8 cellular contexts compared by ENCODE assay signal in the genomic region with DNA sequence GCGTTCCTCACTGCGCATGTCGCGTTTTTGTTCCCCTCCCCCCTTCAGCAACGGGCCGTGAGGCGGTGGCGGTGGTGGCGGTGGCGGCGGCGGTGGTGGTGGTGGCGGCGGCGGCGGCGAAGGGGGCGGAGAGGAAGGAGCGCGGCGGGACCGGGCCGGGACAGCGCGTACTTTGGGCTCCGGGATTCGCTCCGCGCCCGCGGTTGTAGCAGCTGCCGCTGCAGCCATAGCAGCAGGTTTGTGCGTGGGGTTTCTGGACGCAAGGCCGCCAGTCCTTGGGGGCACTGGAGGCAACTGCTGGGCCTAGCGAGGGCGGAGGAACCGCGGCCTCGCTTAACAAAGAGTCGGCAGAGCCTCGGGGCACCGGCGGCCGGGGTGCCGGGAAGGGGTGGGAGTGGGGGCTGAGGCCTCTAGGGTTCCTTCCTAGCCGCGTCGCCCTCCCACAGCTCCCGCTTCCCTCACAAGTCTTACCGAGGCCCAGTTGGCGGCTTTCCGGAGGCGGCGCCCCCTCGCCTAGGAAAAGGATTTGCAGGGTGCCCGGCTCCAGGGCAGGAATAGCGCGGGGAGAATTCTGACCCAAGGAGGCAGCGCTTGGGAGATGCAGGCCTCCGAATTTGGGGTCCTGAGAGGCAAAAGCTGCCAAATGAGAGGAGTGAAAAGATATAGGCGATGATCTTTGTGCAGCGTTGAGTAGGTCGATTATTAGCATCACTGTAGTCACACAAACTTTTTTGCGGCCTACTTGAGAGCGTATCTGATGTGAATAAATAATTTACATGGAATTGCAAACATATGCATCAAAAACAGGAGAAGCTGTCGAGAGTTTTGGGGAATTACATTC. TPM values are rescaled to one million over a fixed set of nuclear protein-coding genes. Genes with fewer than 3 reads are reported as not detected.
A peak's percentile ranks its signal among the peaks of the same experiment; 100 is the strongest.
DNase-seq lines count a peak whose midpoint lies in the region; ATAC-seq lines count a peak whose summit lies in the region.

A gene with protein sequence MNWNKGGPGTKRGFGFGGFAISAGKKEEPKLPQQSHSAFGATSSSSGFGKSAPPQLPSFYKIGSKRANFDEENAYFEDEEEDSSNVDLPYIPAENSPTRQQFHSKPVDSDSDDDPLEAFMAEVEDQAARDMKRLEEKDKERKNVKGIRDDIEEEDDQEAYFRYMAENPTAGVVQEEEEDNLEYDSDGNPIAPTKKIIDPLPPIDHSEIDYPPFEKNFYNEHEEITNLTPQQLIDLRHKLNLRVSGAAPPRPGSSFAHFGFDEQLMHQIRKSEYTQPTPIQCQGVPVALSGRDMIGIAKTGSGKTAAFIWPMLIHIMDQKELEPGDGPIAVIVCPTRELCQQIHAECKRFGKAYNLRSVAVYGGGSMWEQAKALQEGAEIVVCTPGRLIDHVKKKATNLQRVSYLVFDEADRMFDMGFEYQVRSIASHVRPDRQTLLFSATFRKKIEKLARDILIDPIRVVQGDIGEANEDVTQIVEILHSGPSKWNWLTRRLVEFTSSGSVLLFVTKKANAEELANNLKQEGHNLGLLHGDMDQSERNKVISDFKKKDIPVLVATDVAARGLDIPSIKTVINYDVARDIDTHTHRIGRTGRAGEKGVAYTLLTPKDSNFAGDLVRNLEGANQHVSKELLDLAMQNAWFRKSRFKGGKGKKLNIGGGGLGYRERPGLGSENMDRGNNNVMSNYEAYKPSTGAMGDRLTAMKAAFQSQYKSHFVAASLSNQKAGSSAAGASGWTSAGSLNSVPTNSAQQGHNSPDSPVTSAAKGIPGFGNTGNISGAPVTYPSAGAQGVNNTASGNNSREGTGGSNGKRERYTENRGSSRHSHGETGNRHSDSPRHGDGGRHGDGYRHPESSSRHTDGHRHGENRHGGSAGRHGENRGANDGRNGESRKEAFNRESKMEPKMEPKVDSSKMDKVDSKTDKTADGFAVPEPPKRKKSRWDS (plus strand): TSS at position 30 of the 841 bp plus-strand sequence. CDS start 12,880 bp downstream, outside the sequence.

- peaks cover 32% of the 10 kb centered on the region for H3K4me1 ChIP-seq in effector memory CD4-positive, alpha-beta T cell (ENCODE audit: control insufficient read depth, insufficient read depth, low read length, poor library complexity, severe bottlenecking)
- H3K4me1 ChIP-seq in mesendoderm (ENCODE audit: control insufficient read depth, low read depth, low read length), result peaks cover 2% of the 10 kb centered on the region

- H3K27me3 ChIP-seq in effector memory CD4-positive, alpha-beta T cell (replicated peaks; ENCODE audit: control insufficient read depth, insufficient read depth, low read length, poor library complexity, severe bottlenecking), result no peaks in the 10 kb centered on the region
- no peaks in the 10 kb centered on the region for H3K27me3 ChIP-seq in mesendoderm (ENCODE audit: insufficient read depth, low read length, poor library complexity)

- H3K27me3 Mint-ChIP-seq in activated CD4-positive, alpha-beta T cell treated with anti-CD3 and anti-CD28 coated beads, Interleukin-2, amount 10 ng/mL, durations not matched to agents 24 days and 14 days, result peaks cover 2% of the 10 kb centered on the region

- H3K4me3 ChIP-seq in effector memory CD4-positive, alpha-beta T cell (ENCODE audit: insufficient read depth, low read depth, low read length, poor library complexity, severe bottlenecking), result peak within 1 kb of the TSS; percentile 85
- peak within 1 kb of the TSS; percentile 94 for H3K4me3 ChIP-seq in mesendoderm (ENCODE audit: low read length)

- H2AK5ac ChIP-seq in mesendoderm (ENCODE audit: low read length), result no peak within 1 kb of the TSS

- peak within 1 kb of the TSS; percentile 97 for H3K4ac ChIP-seq in mesendoderm (ENCODE audit: low read depth, low read length)

- H3K18ac ChIP-seq in mesendoderm (ENCODE audit: low read length), result peak within 1 kb of the TSS; percentile 62

- H3K79me2 ChIP-seq in mesendoderm (ENCODE audit: control insufficient read depth, insufficient read depth, low read length), result peaks cover 83% of the 10 kb centered on the region

- H4K8ac ChIP-seq in mesendoderm (ENCODE audit: low read depth, low read length), result no peak within 1 kb of the TSS

- no peaks in the 10 kb centered on the region for H3K9me3 Mint-ChIP-seq in activated CD4-positive, alpha-beta T cell treated with anti-CD3 and anti-CD28 coated beads, Interleukin-2, amount 10 ng/mL, durations not matched to agents 24 days and 14 days

- peak within 1 kb of the TSS; percentile 99 for H3K4me3 Mint-ChIP-seq in activated CD4-positive, alpha-beta T cell treated with anti-CD3 and anti-CD28 coated beads, Interleukin-2, amount 10 ng/mL, durations not matched to agents 24 days and 14 days

- DNase-seq in Caki2 (ENCODE audit: low read depth), result peak; percentile 9
- DNase-seq in NCI-H1092 treated with DMSO at 0.1 percent for 48 hours (lab: John Stamatoyannopoulos, UW), result peak; percentile 63
- DNase-seq in activated CD4-positive, alpha-beta T cell treated with anti-CD3 and anti-CD28 coated beads, Interleukin-2, amount 10 ng/mL, durations not matched to agents 24 days and 14 days, result peak; percentile 97
- peak in 2 of 3 donors; percentile 87 to 89 for DNase-seq in effector memory CD4-positive, alpha-beta T cell
- DNase-seq in mesendoderm, result peak; percentile 72
- peak; percentile 92 for DNase-seq in stimulated activated naive CD8-positive, alpha-beta T cell treated with anti-CD3 and anti-CD28 coated beads, Interleukin-15, Interleukin-2, amounts not matched to agents 100 U/mL and 50 U/mL, for 24 hours
- DNase-seq in NCI-H1048 (lab: John Stamatoyannopoulos, UW), result no peak

- peak within 1 kb of the TSS; percentile 72 for H3K23ac ChIP-seq in mesendoderm (ENCODE audit: low read length)

- H2BK5ac ChIP-seq in mesendoderm (ENCODE audit: low read length), result peak within 1 kb of the TSS; percentile 94

- peak; percentile 1 for ATAC-seq in GM21619 (IDR thresholded peaks at IDR 0.05; ENCODE audit: unreplicated experiment)
- ATAC-seq in stimulated activated naive CD8-positive, alpha-beta T cell treated with anti-CD3 and anti-CD28 coated beads, Interleukin-15, Interleukin-2, amounts not matched to agents 100 U/mL and 50 U/mL, for 24 hours, result peak; percentile 5

- H3K56ac ChIP-seq in mesendoderm (ENCODE audit: low read length), result peak within 1 kb of the TSS; percentile 98

- peaks cover 14% of the 10 kb centered on the region for H3K36me3 ChIP-seq in effector memory CD4-positive, alpha-beta T cell (ENCODE audit: control insufficient read depth, insufficient read depth, low read length)
- H3K36me3 ChIP-seq in mesendoderm (ENCODE audit: control insufficient read depth, insufficient read depth, low read length), result peaks cover 2% of the 10 kb centered on the region

- no CpG with 5 or more reads among the region's 67 CpGs for WGBS in mesendoderm (ENCODE audit: extremely low coverage, insufficient coverage, low lambda C conversion rate)

- in situ Hi-C loops in Caki2 (cut with HindIII; ENCODE audit: low pct_unique_long_range_greater_than_20kb, low sequenced_read_pairs), result no loop called here

- H3K36me3 Mint-ChIP-seq in activated CD4-positive, alpha-beta T cell treated with anti-CD3 and anti-CD28 coated beads, Interleukin-2, amount 10 ng/mL, durations not matched to agents 24 days and 14 days (ENCODE audit: low read depth), result peaks cover 58% of the 10 kb centered on the region

- H3K27ac ChIP-seq in effector memory CD4-positive, alpha-beta T cell (ENCODE audit: insufficient read depth, low read length, poor library complexity, severe bottlenecking), result peak within 1 kb of the TSS; percentile 95
- H3K27ac ChIP-seq in mesendoderm (ENCODE audit: low read depth, low read length), result peak within 1 kb of the TSS; percentile 95

- H3K79me1 ChIP-seq in mesendoderm (ENCODE audit: low read length), result no peaks in the 10 kb centered on the region

- no peaks in the 10 kb centered on the region for H3K9me3 ChIP-seq in effector memory CD4-positive, alpha-beta T cell (ENCODE audit: control insufficient read depth, low read length)

- H3K27ac Mint-ChIP-seq in activated CD4-positive, alpha-beta T cell treated with anti-CD3 and anti-CD28 coated beads, Interleukin-2, amount 10 ng/mL, durations not matched to agents 24 days and 14 days, result peak within 1 kb of the TSS; percentile 100

- peak within 1 kb of the TSS; percentile 44 for H4K5ac ChIP-seq in mesendoderm (ENCODE audit: low read length)

- H3K4me1 Mint-ChIP-seq in activated CD4-positive, alpha-beta T cell treated with anti-CD3 and anti-CD28 coated beads, Interleukin-2, amount 10 ng/mL, durations not matched to agents 24 days and 14 days, result peaks cover 45% of the 10 kb centered on the region

- no peak within 1 kb of the TSS for H2BK15ac ChIP-seq in mesendoderm (replicated peaks; ENCODE audit: low read depth)

- peak within 1 kb of the TSS; percentile 54 for H2BK120ac ChIP-seq in mesendoderm (ENCODE audit: low read depth, low read length)

- H3K9ac ChIP-seq in mesendoderm (ENCODE audit: low read length), result peak within 1 kb of the TSS; percentile 96

- intact Hi-C loops in activated CD4-positive, alpha-beta T cell treated with anti-CD3 and anti-CD28 coated beads, Interleukin-2, amount 10 ng/mL, durations not matched to agents 24 days and 14 days (cut with micrococcal nuclease), result loop anchor here (1.0 kb wide), 1 partner anchor 76 kb away; no protein-coding TSS in a partner anchor

- H3K4me2 ChIP-seq in mesendoderm (ENCODE audit: low read length), result peak within 1 kb of the TSS; percentile 74

RNA-seq across cellular contexts. Expression of the gene that starts here (rescaled TPM):
- 18.5 and 23.7 TPM in 2 replicates for total RNA-seq in Caki2 (2014; rRNA removed; shearing (Covaris generic); ENCODE audit: low replicate concordance)
- 145 and 146 TPM in 2 replicates for total RNA-seq in activated CD4-positive, alpha-beta T cell treated with anti-CD3 and anti-CD28 coated beads, Interleukin-2, amount 10 ng/mL, durations not matched to agents 24 days and 14 days
- polyA plus RNA-seq in mesendoderm (2013, experiment 1 of 2), result 93.8 TPM
- polyA plus RNA-seq in mesendoderm (2013, experiment 2 of 2), result 95.6 TPM
